In genomic region chr12:29380536-29381523, GRCh38 we compare ENCODE assay signal across 8 cellular contexts. TPM values are rescaled to one million over a fixed set of nuclear protein-coding genes. Genes with fewer than 3 reads are reported as not detected.
DNase-seq lines count a peak whose midpoint lies in the region; ATAC-seq and TF ChIP-seq lines count a peak whose summit lies in the region.

TSS of gene ERGIC2 (minus strand) at chr12:29381172. CDS start at chr12:29371633, 9,539 bp downstream.

- H3K4me1 ChIP-seq in RWPE2 (ENCODE audit: insufficient read depth, poor library complexity, severe bottlenecking) = no peaks in the 10 kb centered on the region

- TF ChIP-seq CTCF in RWPE2 (IDR thresholded peaks at IDR 0.05; ENCODE audit: poor library complexity, severe bottlenecking) = no peak
- TF ChIP-seq CTCF in fibroblast of mammary gland (conservative IDR thresholded peaks at IDR 0.05; ENCODE audit: control insufficient read depth, insufficient read depth, low read depth, low read length) = no peak

- no peaks in the 10 kb centered on the region for H3K9me3 Mint-ChIP-seq in activated T-helper 2 cell treated with anti-CD3 and anti-CD28 coated beads, Interferon-gamma antibody, Interleukin-2, Interleukin-4, amounts not matched to agents 10 μg/mL and 5 μg/mL and 100 μg/mL, durations not matched to agents 14 hours and 24 hours and 36 hours
- no peaks in the 10 kb centered on the region for H3K9me3 Mint-ChIP-seq in naive thymus-derived CD8-positive, alpha-beta T cell

- peaks cover 12% of the 10 kb centered on the region for H3K36me3 ChIP-seq in RWPE2 (ENCODE audit: low read depth)

- H3K27me3 Mint-ChIP-seq in activated T-helper 2 cell treated with anti-CD3 and anti-CD28 coated beads, Interferon-gamma antibody, Interleukin-2, Interleukin-4, amounts not matched to agents 10 μg/mL and 5 μg/mL and 100 μg/mL, durations not matched to agents 14 hours and 24 hours and 36 hours (ENCODE audit: low read depth) = peaks cover 2% of the 10 kb centered on the region
- H3K27me3 Mint-ChIP-seq in naive thymus-derived CD8-positive, alpha-beta T cell = peaks cover 0 to 3% (median 0%) of the 10 kb centered on the region in 5 donors

- peak; percentile 98 for DNase-seq in EH (ENCODE audit: low read depth)
- peak; percentile 98 for DNase-seq in H4 (ENCODE audit: low spot score)
- peak; percentile 100 for DNase-seq in LoVo (ENCODE audit: low spot score)
- DNase-seq in RWPE2 (ENCODE audit: low spot score) = peak; percentile 63
- peak; percentile 88 for DNase-seq in activated T-helper 2 cell treated with anti-CD3 and anti-CD28 coated beads, Interferon-gamma antibody, Interleukin-2, Interleukin-4, amounts not matched to agents 10 μg/mL and 5 μg/mL and 100 μg/mL, durations not matched to agents 14 hours and 24 hours and 36 hours (ENCODE audit: low spot score)
- DNase-seq in fibroblast of mammary gland (ENCODE audit: low read depth) = peak; percentile 99
- DNase-seq in naive thymus-derived CD8-positive, alpha-beta T cell = peak; percentile 68 to 97 (median 92)
- peak; percentile 81 to 96 (median 94) for DNase-seq in stimulated activated naive CD4-positive, alpha-beta T cell (lab: John Stamatoyannopoulos, UW)

- peak; percentile 87 for ATAC-seq in RWPE2 (ENCODE audit: low read depth)
- ATAC-seq in naive thymus-derived CD8-positive, alpha-beta T cell = peak; percentile 90 to 91

- POLR2A ChIA-PET in naive thymus-derived CD8-positive, alpha-beta T cell (lab: Charles Lee) = interaction anchor here (0.7 to 2.2 kb wide), 10 partner anchors 9 to 1425 kb away, joined by 3 to 15 read pairs (median 4); partner anchors contain the start of genes CAPRIN2, CCDC91 and IPO8

- no peaks in the 10 kb centered on the region for H3K27me3 ChIP-seq in RWPE2 (ENCODE audit: insufficient read depth, poor library complexity, severe bottlenecking)

- H3K4me3 Mint-ChIP-seq in activated T-helper 2 cell treated with anti-CD3 and anti-CD28 coated beads, Interferon-gamma antibody, Interleukin-2, Interleukin-4, amounts not matched to agents 10 μg/mL and 5 μg/mL and 100 μg/mL, durations not matched to agents 14 hours and 24 hours and 36 hours (ENCODE audit: low read depth) = peak within 1 kb of the TSS; percentile 91
- H3K4me3 Mint-ChIP-seq in naive thymus-derived CD8-positive, alpha-beta T cell = peak within 1 kb of the TSS; percentile 91 to 98 (median 93)

- intact Hi-C loops in activated T-helper 2 cell treated with anti-CD3 and anti-CD28 coated beads, Interferon-gamma antibody, Interleukin-2, Interleukin-4, amounts not matched to agents 10 μg/mL and 5 μg/mL and 100 μg/mL, durations not matched to agents 14 hours and 24 hours and 36 hours (cut with micrococcal nuclease) = loop anchor here (1.0 to 5.0 kb wide), 4 partner anchors 9 to 1316 kb away; partner anchors contain the start of gene IPO8

- peak within 1 kb of the TSS; percentile 66 for H3K27ac ChIP-seq in RWPE2 (ENCODE audit: poor library complexity, severe bottlenecking)

- no peaks in the 10 kb centered on the region for H3K9me3 ChIP-seq in RWPE2 (ENCODE audit: severe bottlenecking)

- peak within 1 kb of the TSS; percentile 71 for H3K4me3 ChIP-seq in RWPE2 (ENCODE audit: severe bottlenecking)
- H3K4me3 ChIP-seq in fibroblast of mammary gland (ENCODE audit: control insufficient read depth, low read depth, low read length) = peak within 1 kb of the TSS; percentile 100

- peak within 1 kb of the TSS; percentile 92 for H3K27ac Mint-ChIP-seq in activated T-helper 2 cell treated with anti-CD3 and anti-CD28 coated beads, Interferon-gamma antibody, Interleukin-2, Interleukin-4, amounts not matched to agents 10 μg/mL and 5 μg/mL and 100 μg/mL, durations not matched to agents 14 hours and 24 hours and 36 hours
- H3K27ac Mint-ChIP-seq in naive thymus-derived CD8-positive, alpha-beta T cell = peak within 1 kb of the TSS; percentile 95 to 98 (median 98)

- H3K36me3 Mint-ChIP-seq in activated T-helper 2 cell treated with anti-CD3 and anti-CD28 coated beads, Interferon-gamma antibody, Interleukin-2, Interleukin-4, amounts not matched to agents 10 μg/mL and 5 μg/mL and 100 μg/mL, durations not matched to agents 14 hours and 24 hours and 36 hours (ENCODE audit: low read depth) = peaks cover 21% of the 10 kb centered on the region
- peaks cover 0 to 15% (median 5%) of the 10 kb centered on the region in 3 donors for H3K36me3 Mint-ChIP-seq in naive thymus-derived CD8-positive, alpha-beta T cell

- H3K4me1 Mint-ChIP-seq in activated T-helper 2 cell treated with anti-CD3 and anti-CD28 coated beads, Interferon-gamma antibody, Interleukin-2, Interleukin-4, amounts not matched to agents 10 μg/mL and 5 μg/mL and 100 μg/mL, durations not matched to agents 14 hours and 24 hours and 36 hours (ENCODE audit: low read depth) = peaks cover 33% of the 10 kb centered on the region
- H3K4me1 Mint-ChIP-seq in naive thymus-derived CD8-positive, alpha-beta T cell = peaks cover 17 to 56% (median 49%) of the 10 kb centered on the region in 4 donors

RNA-seq across cellular contexts. Expression of gene ERGIC2, which starts in this region (rescaled TPM):
- 109 and 117 TPM in 2 replicates for total RNA-seq in H4 (2014; rRNA removed; shearing (Covaris generic))
- total RNA-seq in activated T-helper 2 cell treated with anti-CD3 and anti-CD28 coated beads, Interferon-gamma antibody, Interleukin-2, Interleukin-4, amounts not matched to agents 10 μg/mL and 5 μg/mL and 100 μg/mL, durations not matched to agents 14 hours and 24 hours and 36 hours = 88.7 and 91.5 TPM in 2 replicates
- total RNA-seq in naive thymus-derived CD8-positive, alpha-beta T cell = 10 to 100 TPM; 51.3 to 62.9 TPM
- polyA plus RNA-seq in naive thymus-derived CD8-positive, alpha-beta T cell = 10 to 100 TPM; 54.2 to 76.9 (median 72.2) TPM

Comparison
In these comparisons a context has a peak if more than half of its experiments do, and no peak if none do; other contexts are left out.
1. Peak in every context shown above with its lines: DNase-seq, ATAC-seq, H3K4me3 ChIP-seq and H3K27ac ChIP-seq.